1 cellular context compared by ENCODE assay signal in genomic region chr15:33860749-33861148, GRCh38.
TF ChIP-seq lines count a peak whose summit lies in the region.

No MANE protein-coding gene starts in this region.

TF ChIP-seq in HCT116, 20 proteins besides CTCF, POLR2A, EP300 and RAD21 (continued from another document):
- no peak for TF ChIP-seq MAX (IDR thresholded peaks at IDR 0.05)
- TF ChIP-seq EZH2phosphoT487 (IDR thresholded peaks at IDR 0.05; ENCODE audit: borderline replicate concordance) = no peak
- no peak for TF ChIP-seq ELF1 (IDR thresholded peaks at IDR 0.05; ENCODE audit: borderline replicate concordance, low read depth)
- no peak for TF ChIP-seq SIN3A (IDR thresholded peaks at IDR 0.05; ENCODE audit: low read depth)
- no peak for TF ChIP-seq FOSL1 (IDR thresholded peaks at IDR 0.05; ENCODE audit: low read depth)
